19 cellular contexts compared by ENCODE assay signal in genomic region chr4:94497690-94498089, GRCh38. TPM values are rescaled to one million over a fixed set of nuclear protein-coding genes. Genes with fewer than 3 reads are reported as not detected.
DNase-seq lines count a peak whose midpoint lies in the region; ATAC-seq, FAIRE-seq and TF ChIP-seq lines count a peak whose summit lies in the region.
"Had no signal": no experiment of that assay in that cellular context is flagged by ENCODE, and none has a peak within 500 bp of the region (broad histone marks: within the 10 kb centered on the region; RNA-seq: fewer than 3 reads in every experiment).

No MANE protein-coding gene starts in this region.

- peak overlapping the region; percentile 35 for H3K27ac Mint-ChIP-seq in MCF 10A (ENCODE audit: low read depth, unreplicated experiment)

- FAIRE-seq in K562 (lab: Jason Lieb, UNC) = peak; percentile 29
- peak; percentile 56 for FAIRE-seq in keratinocyte (lab: Jason Lieb, UNC)

- H3K4me3 Mint-ChIP-seq in MCF 10A (ENCODE audit: unreplicated experiment) = no peak overlapping the region

- H3K4me1 Mint-ChIP-seq in MCF 10A (ENCODE audit: insufficient read depth, unreplicated experiment) = peaks cover 6% of the 10 kb centered on the region

- H2AFZ ChIP-seq in K562 (ENCODE audit: low read depth, low read length) (no peak overlapping the region), keratinocyte (ENCODE audit: control insufficient read depth, low read length) (no peak overlapping the region)

- H3K4me3 ChIP-seq in breast epithelium (no peak overlapping the region), K562 (no peak overlapping the region), keratinocyte (ENCODE audit: control insufficient read depth in 2 of 3, extremely low read depth in 1 of 3, insufficient read depth in 2 of 3, low read depth in 1 of 3, low read length in 3 of 3) (peak overlapping the region in 1 of 3 experiments; percentile 2), thoracic aorta (no peak overlapping the region)
- H3K4me3 ChIP-seq: HAP-1, SK-N-MC had no signal

- H3K9me1 ChIP-seq in K562 (ENCODE audit: control insufficient read depth, insufficient read depth, low read length) (no peaks in the 10 kb centered on the region), keratinocyte (ENCODE audit: control insufficient read depth, extremely low read depth, insufficient read depth, low read length) (no peaks in the 10 kb centered on the region)

- TF ChIP-seq RAD21 in K562 (CRISPR knock-in tag; conservative IDR thresholded peaks at IDR 0.05 in 1 of 2, IDR thresholded peaks at IDR 0.05 in 1 of 2) = no peak

- no peaks in the 10 kb centered on the region for H3K9me3 Mint-ChIP-seq in MCF 10A (ENCODE audit: unreplicated experiment)

- dilution Hi-C loops in keratinocyte (cut with MboI; ENCODE audit: extremely low pct_ligation_motif_present, low sequenced_read_pairs) = no loop called here

- no peak overlapping the region for H3K27ac ChIP-seq in breast epithelium
- H3K27ac ChIP-seq in K562 (ENCODE audit: extremely low read depth, low read depth, low read length) = no peak overlapping the region
- H3K27ac ChIP-seq in keratinocyte (ENCODE audit: control insufficient read depth, insufficient read depth, low read length) = peak overlapping the region; percentile 8
- peak overlapping the region; percentile 2 to 19 for H3K27ac ChIP-seq in thoracic aorta
- H3K27ac ChIP-seq: 22Rv1, SK-N-MC had no signal

- no peak for TF ChIP-seq CTCF in MCF 10A (IDR thresholded peaks at IDR 0.05; ENCODE audit: unreplicated experiment)
- TF ChIP-seq CTCF in breast epithelium (IDR thresholded peaks at IDR 0.05) = no peak
- no peak for TF ChIP-seq CTCF in K562 (IDR thresholded peaks at IDR 0.05 in 2 of 3, conservative IDR thresholded peaks at IDR 0.05 in 1 of 3; ENCODE audit: insufficient read depth in 2 of 3, low read depth in 1 of 3, low read length in 3 of 3)
- TF ChIP-seq CTCF in keratinocyte (optimal IDR thresholded peaks at IDR 0.05 in 1 of 3, IDR thresholded peaks at IDR 0.05 in 1 of 3, conservative IDR thresholded peaks at IDR 0.05 in 1 of 3; ENCODE audit: extremely low read depth in 1 of 3, insufficient read depth in 2 of 3, low read length in 3 of 3) = no peak
- no peak for TF ChIP-seq CTCF in thoracic aorta (IDR thresholded peaks at IDR 0.05)

- H3K27me3 Mint-ChIP-seq in MCF 10A (ENCODE audit: insufficient read depth, unreplicated experiment) = no peaks in the 10 kb centered on the region

- peaks cover 50% of the 10 kb centered on the region for H3K36me3 Mint-ChIP-seq in MCF 10A (ENCODE audit: insufficient read depth, unreplicated experiment)

- POLR2A ChIA-PET in MCF 10A (lab: Yijun Ruan, JAX) (interaction anchor here (0.7 to 2.5 kb wide), 7 partner anchors 9 to 106 kb away, joined by 3 to 16 read pairs (median 4); partner anchors contain the start of gene PDLIM5), K562 (lab: Yijun Ruan, JAX) (no interaction called here)

- TF ChIP-seq POLR2A in breast epithelium (IDR thresholded peaks at IDR 0.05) (no peak), K562 (conservative IDR thresholded peaks at IDR 0.05) (no peak)

- no peak overlapping the region for H3K4me2 ChIP-seq in K562 (ENCODE audit: insufficient read depth, low read length)
- H3K4me2 ChIP-seq in keratinocyte (ENCODE audit: control insufficient read depth, extremely low read depth, insufficient read depth, low read depth, low read length) = peak overlapping the region; percentile 49

- intact Hi-C loops in MCF 10A (cut with micrococcal nuclease) (no loop called here), breast epithelium (cut with DNase I; ENCODE audit: low total_unique reads) (no loop called here), K562 (cut with micrococcal nuclease) (no loop called here)

- no peaks in the 10 kb centered on the region for H3K36me3 ChIP-seq in breast epithelium
- H3K36me3 ChIP-seq in K562 (ENCODE audit: control insufficient read depth, insufficient read depth, low read length) = no peaks in the 10 kb centered on the region; the same call in 2 of the 3 replicates
- peaks cover 3 to 5% of the 10 kb centered on the region in 2 experiments for H3K36me3 ChIP-seq in keratinocyte (ENCODE audit: control insufficient read depth in 2 of 2, extremely low read depth in 1 of 2, insufficient read depth in 2 of 2, low read length in 2 of 2)
- H3K36me3 ChIP-seq in thoracic aorta = no peaks in the 10 kb centered on the region
- H3K36me3 ChIP-seq: HAP-1 had no signal

- BruUV-seq in MCF 10A (replicated peaks; lab: Mats Ljungman, UMichigan) = no TSS peak
- no TSS peak for BruUV-seq in K562 (replicated peaks; lab: Mats Ljungman, UMichigan)

- H3K27me3 ChIP-seq in breast epithelium (no peaks in the 10 kb centered on the region), K562 (ENCODE audit: control insufficient read depth in 2 of 2, insufficient read depth in 2 of 2, low read length in 2 of 2) (no peaks in the 10 kb centered on the region), keratinocyte (ENCODE audit: control insufficient read depth, extremely low read depth, insufficient read depth, low read length) (no peaks in the 10 kb centered on the region), thoracic aorta (replicated peaks; ENCODE audit: insufficient read depth) (no peaks in the 10 kb centered on the region)

- 91% methylated on average over 2 of the region's 2 CpGs for WGBS in K562 (ENCODE audit: insufficient coverage, low coverage, missing lambda C conversion rate)

- no peak for TF ChIP-seq EP300 in K562 (IDR thresholded peaks at IDR 0.05; ENCODE audit: low read length)

- H4K20me1 ChIP-seq in K562 (replicated peaks; ENCODE audit: control insufficient read depth, insufficient read depth, low read length) (no peaks in the 10 kb centered on the region; the same call in 1 of the 2 replicates), keratinocyte (ENCODE audit: control insufficient read depth, extremely low read depth, insufficient read depth, low read length) (no peaks in the 10 kb centered on the region)

- no peaks in the 10 kb centered on the region for H3K4me1 ChIP-seq in breast epithelium
- no peaks in the 10 kb centered on the region for H3K4me1 ChIP-seq in K562 (replicated peaks in 1 of 2; ENCODE audit: control insufficient read depth in 2 of 2, insufficient read depth in 2 of 2, low read length in 2 of 2)
- H3K4me1 ChIP-seq in keratinocyte (ENCODE audit: control insufficient read depth, extremely low read depth, insufficient read depth, low read length) = peaks cover 15% of the 10 kb centered on the region
- H3K4me1 ChIP-seq in thoracic aorta (ENCODE audit: control insufficient read depth in 1 of 2, low read depth in 2 of 2) = peaks cover 29 to 59% of the 10 kb centered on the region in 2 donors

- H3K79me2 ChIP-seq in K562 (ENCODE audit: control insufficient read depth, insufficient read depth, low read length) (peaks cover 22% of the 10 kb centered on the region), keratinocyte (ENCODE audit: control insufficient read depth, insufficient read depth, low read length) (peaks cover 73% of the 10 kb centered on the region)

- H3K9ac ChIP-seq in K562 (ENCODE audit: insufficient read depth in 1 of 2, low read depth in 2 of 2, low read length in 2 of 2) (no peak overlapping the region), keratinocyte (ENCODE audit: control insufficient read depth, extremely low read depth, insufficient read depth, low read length) (no peak overlapping the region)

- DNase-seq in MCF 10A (ENCODE audit: unreplicated experiment) (no peak), breast epithelium (ENCODE audit: low spot score in 2 of 2) (no peak), K562 (ENCODE audit: extremely low read depth in 1 of 4, low spot score in 3 of 4) (no peak), keratinocyte (ENCODE audit: low read depth, low spot score) (no peak), thoracic aorta (ENCODE audit: low spot score) (no peak), cerebellar cortex (ENCODE audit: low spot score) (no peak), MV-4-11 (lab: John Stamatoyannopoulos, UW) (no peak)
- DNase-seq: COR-L47; GF-D8; NCI-H187; NCI-H2107; NCI-H510A; NCI-H748 treated with DMSO at 0.1 percent for 48 hours; NK-92 treated with Interleukin-12 subunit alpha and Interleukin-12 subunit beta, amount 100 ng/mL, for 24 hours; Right ventricle myocardium superior had no signal

- in situ Hi-C loops in K562 (cut with MboI) = no loop called here

- no peaks in the 10 kb centered on the region for H3K9me3 ChIP-seq in breast epithelium
- no peaks in the 10 kb centered on the region for H3K9me3 ChIP-seq in K562 (replicated peaks; ENCODE audit: control insufficient read depth, insufficient read depth, low read depth, low read length)
- H3K9me3 ChIP-seq in keratinocyte (ENCODE audit: control insufficient read depth, low read depth, low read length) = no peaks in the 10 kb centered on the region
- H3K9me3 ChIP-seq in thoracic aorta = no peaks in the 10 kb centered on the region
- H3K9me3 ChIP-seq: HAP-1 had no signal

- ATAC-seq in K562 (no peak), thoracic aorta (ENCODE audit: insufficient number of reproducible peaks, low FRiP score, low read depth) (no peak), HG03045 (IDR thresholded peaks at IDR 0.05; ENCODE audit: unreplicated experiment) (no peak)

- CTCF ChIA-PET in MCF 10A (lab: Yijun Ruan, JAX) = interaction anchor here (0.6 to 1.0 kb wide), 2 partner anchors 18 to 830 kb away, joined by 3 read pairs; no protein-coding TSS in a partner anchor
- CTCF ChIA-PET in K562 (lab: Yijun Ruan, JAX; ENCODE audit: low intra/inter-chr PET ratio) = no interaction called here

RNA-seq across cellular contexts. Expression of gene PDLIM5, which starts 45.9 kb away (rescaled TPM):
- total RNA-seq in MCF 10A (2022) = 151 and 158 TPM in 2 replicates
- total RNA-seq in breast epithelium = 100 to 1,000 TPM; 120 to 263 (median 158) TPM
- 262 and 263 TPM in 2 replicates for total RNA-seq in K562 (2011; cell fraction: chromatin; rRNA removed; ENCODE audit: low replicate concordance)
- total RNA-seq in K562 (2011; cell fraction: nucleolus; rRNA removed) = 100 and 103 TPM in 2 replicates
- total RNA-seq in K562 (2011; cell fraction: nucleoplasm; rRNA removed) = 170 and 292 TPM in 2 replicates
- 36.9 and 48.3 TPM in 2 replicates for total RNA-seq in K562 (2014; rRNA removed)
- total RNA-seq in K562 (2014; rRNA removed; fragmentation: Illumina TruSeq; extraction: Trizol) = 79.8 and 82.1 TPM in 2 replicates
- 58.5 and 62.5 TPM in 2 replicates for total RNA-seq in K562 (2015; rRNA removed; fragmentation: Illumina TruSeq; extraction: Trizol)
- 89.9 and 97.5 TPM in 2 replicates for total RNA-seq in K562 (2021)
- polyA plus RNA-seq in K562 (2011; rRNA removed) = 100 and 126 TPM in 2 replicates
- 84.4 and 144 TPM in 2 replicates for polyA plus RNA-seq in K562 (2011; cell fraction: cytosol; rRNA removed)
- polyA plus RNA-seq in K562 (2011; cell fraction: nucleus; rRNA removed) = 60.0 and 82.0 TPM in 2 replicates
- 42.7 and 55.2 TPM in 2 replicates for polyA plus RNA-seq in K562 (2012)
- polyA plus RNA-seq in K562 (2014; fragmentation: Illumina TruSeq; extraction: Trizol) = 117 and 127 TPM in 2 replicates
- polyA plus RNA-seq in K562 (2014; fragmentation: Nextera tagmentation; extraction: Ambion mirVana) = 10 to 100 TPM; 42.2 to 55.8 TPM
- polyA plus RNA-seq in K562 (2014; rRNA removed) = 39.0 and 47.9 TPM in 2 replicates
- 213 and 326 TPM in 2 replicates for polyA minus RNA-seq in K562 (2011; rRNA and poly(A)+ RNA removed)
- 60.9 and 98.0 TPM in 2 replicates for polyA minus RNA-seq in K562 (2011; cell fraction: cytosol; rRNA and poly(A)+ RNA removed)
- polyA minus RNA-seq in K562 (2011; cell fraction: nucleus; rRNA and poly(A)+ RNA removed) = 172 and 173 TPM in 2 replicates
- polyA plus RNA-seq in keratinocyte = 112 to 123 TPM (median 121 TPM) in 3 replicates
- 70.2 TPM for polyA plus RNA-seq in keratinocyte (2011; ENCODE audit: low read depth)
- 86.5 and 117 TPM in 2 replicates for polyA plus RNA-seq in keratinocyte (2011; cell fraction: cytosol; rRNA removed)
- 138 and 152 TPM in 2 replicates for polyA plus RNA-seq in keratinocyte (2011; cell fraction: nucleus; rRNA removed)
- polyA plus RNA-seq in keratinocyte (2012; ENCODE audit: low replicate concordance) = 42.5 and 63.4 TPM in 2 replicates
- polyA minus RNA-seq in keratinocyte = 185 to 420 TPM (median 373 TPM) in 3 replicates
- 88.2 TPM for polyA minus RNA-seq in keratinocyte (2011; cell fraction: cytosol; rRNA and poly(A)+ RNA removed)
- polyA minus RNA-seq in keratinocyte (2011; cell fraction: nucleus; rRNA and poly(A)+ RNA removed) = 164 and 306 TPM in 2 replicates
- 100 to 1,000 TPM; 275 to 328 TPM for total RNA-seq in thoracic aorta

Comparison
In these comparisons a context has a peak if more than half of its experiments do, and no peak if none do; other contexts are left out.
1. H3K27ac ChIP-seq: peak in keratinocyte (single experiment) and thoracic aorta (2 of 2); none in breast epithelium (0 of 2) and K562 (single experiment).